1 cellular context compared by ENCODE assay signal in the genomic region with DNA sequence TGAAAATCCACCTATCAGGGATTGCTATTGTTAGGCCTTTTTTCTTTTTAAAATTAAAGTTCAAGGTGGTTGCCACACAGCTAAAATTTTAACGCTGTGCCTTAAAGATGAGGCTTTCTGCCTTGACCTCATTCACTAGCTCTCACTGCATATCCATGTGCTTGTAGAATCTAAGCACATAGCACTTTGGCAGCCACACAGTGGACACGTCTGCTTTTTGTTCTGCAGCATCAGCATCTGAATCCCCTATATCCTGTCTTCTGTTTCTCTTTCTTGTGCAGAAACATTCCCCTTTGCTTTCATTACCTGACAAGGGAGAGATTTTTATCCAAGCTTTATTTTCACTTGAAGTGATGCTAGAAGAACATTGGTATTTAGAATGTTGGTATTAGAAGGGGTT.
TF ChIP-seq lines count a peak whose summit lies in the region.

No MANE protein-coding gene starts in this region.

TF ChIP-seq in GM23338, 12 proteins besides CTCF, POLR2A, EP300 and RAD21:
- TF ChIP-seq POLR2AphosphoS5 (IDR thresholded peaks at IDR 0.05; ENCODE audit: low read depth) (no peak), ZNF331 (CRISPR knock-in tag; IDR thresholded peaks at IDR 0.05; ENCODE audit: low read depth) (no peak), NANOG (IDR thresholded peaks at IDR 0.05; ENCODE audit: borderline replicate concordance) (peak; percentile 28; the same call in 1 of the 2 replicates), CREB1 (CRISPR knock-in tag; IDR thresholded peaks at IDR 0.05; ENCODE audit: low read depth) (no peak), ZNF114 (CRISPR knock-in tag; IDR thresholded peaks at IDR 0.05) (no peak), JUNB (IDR thresholded peaks at IDR 0.05; ENCODE audit: unreplicated experiment) (no peak)
- TF ChIP-seq, protein P1, sequence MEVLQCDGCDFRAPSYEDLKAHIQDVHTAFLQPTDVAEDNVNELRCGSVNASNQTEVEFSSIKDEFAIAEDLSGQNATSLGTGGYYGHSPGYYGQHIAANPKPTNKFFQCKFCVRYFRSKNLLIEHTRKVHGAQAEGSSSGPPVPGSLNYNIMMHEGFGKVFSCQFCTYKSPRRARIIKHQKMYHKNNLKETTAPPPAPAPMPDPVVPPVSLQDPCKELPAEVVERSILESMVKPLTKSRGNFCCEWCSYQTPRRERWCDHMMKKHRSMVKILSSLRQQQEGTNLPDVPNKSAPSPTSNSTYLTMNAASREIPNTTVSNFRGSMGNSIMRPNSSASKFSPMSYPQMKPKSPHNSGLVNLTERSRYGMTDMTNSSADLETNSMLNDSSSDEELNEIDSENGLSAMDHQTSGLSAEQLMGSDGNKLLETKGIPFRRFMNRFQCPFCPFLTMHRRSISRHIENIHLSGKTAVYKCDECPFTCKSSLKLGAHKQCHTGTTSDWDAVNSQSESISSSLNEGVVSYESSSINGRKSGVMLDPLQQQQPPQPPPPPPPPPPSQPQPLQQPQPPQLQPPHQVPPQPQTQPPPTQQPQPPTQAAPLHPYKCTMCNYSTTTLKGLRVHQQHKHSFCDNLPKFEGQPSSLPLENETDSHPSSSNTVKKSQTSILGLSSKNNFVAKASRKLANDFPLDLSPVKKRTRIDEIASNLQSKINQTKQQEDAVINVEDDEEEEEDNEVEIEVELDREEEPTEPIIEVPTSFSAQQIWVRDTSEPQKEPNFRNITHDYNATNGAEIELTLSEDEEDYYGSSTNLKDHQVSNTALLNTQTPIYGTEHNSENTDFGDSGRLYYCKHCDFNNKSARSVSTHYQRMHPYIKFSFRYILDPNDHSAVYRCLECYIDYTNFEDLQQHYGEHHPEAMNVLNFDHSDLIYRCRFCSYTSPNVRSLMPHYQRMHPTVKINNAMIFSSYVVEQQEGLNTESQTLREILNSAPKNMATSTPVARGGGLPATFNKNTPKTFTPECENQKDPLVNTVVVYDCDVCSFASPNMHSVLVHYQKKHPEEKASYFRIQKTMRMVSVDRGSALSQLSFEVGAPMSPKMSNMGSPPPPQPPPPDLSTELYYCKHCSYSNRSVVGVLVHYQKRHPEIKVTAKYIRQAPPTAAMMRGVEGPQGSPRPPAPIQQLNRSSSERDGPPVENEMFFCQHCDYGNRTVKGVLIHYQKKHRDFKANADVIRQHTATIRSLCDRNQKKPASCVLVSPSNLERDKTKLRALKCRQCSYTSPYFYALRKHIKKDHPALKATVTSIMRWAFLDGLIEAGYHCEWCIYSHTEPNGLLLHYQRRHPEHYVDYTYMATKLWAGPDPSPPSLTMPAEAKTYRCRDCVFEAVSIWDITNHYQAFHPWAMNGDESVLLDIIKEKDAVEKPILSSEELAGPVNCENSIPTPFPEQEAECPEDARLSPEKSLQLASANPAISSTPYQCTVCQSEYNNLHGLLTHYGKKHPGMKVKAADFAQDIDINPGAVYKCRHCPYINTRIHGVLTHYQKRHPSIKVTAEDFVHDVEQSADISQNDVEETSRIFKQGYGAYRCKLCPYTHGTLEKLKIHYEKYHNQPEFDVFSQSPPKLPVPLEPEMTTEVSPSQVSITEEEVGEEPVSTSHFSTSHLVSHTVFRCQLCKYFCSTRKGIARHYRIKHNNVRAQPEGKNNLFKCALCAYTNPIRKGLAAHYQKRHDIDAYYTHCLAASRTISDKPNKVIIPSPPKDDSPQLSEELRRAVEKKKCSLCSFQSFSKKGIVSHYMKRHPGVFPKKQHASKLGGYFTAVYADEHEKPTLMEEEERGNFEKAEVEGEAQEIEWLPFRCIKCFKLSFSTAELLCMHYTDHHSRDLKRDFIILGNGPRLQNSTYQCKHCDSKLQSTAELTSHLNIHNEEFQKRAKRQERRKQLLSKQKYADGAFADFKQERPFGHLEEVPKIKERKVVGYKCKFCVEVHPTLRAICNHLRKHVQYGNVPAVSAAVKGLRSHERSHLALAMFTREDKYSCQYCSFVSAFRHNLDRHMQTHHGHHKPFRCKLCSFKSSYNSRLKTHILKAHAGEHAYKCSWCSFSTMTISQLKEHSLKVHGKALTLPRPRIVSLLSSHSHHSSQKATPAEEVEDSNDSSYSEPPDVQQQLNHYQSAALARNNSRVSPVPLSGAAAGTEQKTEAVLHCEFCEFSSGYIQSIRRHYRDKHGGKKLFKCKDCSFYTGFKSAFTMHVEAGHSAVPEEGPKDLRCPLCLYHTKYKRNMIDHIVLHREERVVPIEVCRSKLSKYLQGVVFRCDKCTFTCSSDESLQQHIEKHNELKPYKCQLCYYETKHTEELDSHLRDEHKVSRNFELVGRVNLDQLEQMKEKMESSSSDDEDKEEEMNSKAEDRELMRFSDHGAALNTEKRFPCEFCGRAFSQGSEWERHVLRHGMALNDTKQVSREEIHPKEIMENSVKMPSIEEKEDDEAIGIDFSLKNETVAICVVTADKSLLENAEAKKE (CRISPR knock-in tag; IDR thresholded peaks at IDR 0.05), result no peak
